ENCODE assay signal across 9 cellular contexts in the genomic region with DNA sequence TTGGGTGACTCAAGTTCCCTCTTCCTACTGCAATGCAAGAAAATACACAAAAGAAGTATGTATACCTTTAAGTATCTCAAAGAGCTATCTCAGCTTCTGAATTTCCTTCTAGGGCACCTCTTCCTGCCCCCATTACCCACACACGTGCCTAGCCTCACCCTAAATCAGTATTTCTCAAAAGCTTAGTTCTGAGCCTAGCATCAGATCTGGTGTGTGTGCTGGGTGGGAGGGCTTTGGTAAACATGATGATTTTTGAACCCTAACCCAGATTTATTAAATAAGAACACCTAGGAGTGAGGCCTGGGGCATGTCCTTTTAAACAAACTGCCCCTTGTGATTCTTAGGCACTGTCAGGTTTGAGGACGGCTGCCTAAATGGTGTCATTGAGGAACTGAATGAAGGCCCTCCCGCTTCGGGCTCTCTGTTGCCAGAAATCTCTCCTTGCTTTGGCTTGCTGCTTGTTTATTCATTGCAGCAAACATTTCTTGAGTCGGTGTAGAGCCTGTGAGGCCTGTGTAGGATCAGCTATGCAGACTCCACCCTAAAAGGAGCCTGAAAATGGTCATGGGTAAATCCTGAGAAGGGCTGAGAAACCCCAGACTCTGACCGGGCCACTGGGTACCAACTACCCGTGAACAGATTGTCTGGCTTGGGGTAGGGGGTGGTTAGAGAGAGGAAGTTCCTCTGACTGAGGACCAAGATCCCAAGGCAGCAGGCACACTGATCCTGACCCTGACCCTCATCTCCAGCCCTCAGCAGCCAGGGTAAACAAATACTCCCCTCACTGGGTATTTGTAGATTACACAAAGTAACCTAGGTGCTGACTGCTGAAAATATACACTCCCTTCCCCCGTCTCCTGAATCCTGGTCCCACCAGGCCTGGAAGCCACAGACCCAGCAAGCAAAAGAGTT. TPM values are rescaled to one million over a fixed set of nuclear protein-coding genes. Genes with fewer than 3 reads are reported as not detected.
DNase-seq lines count a peak whose midpoint lies in the region; ATAC-seq, FAIRE-seq and TF ChIP-seq lines count a peak whose summit lies in the region.
"Had no signal": no experiment of that assay in that cellular context is flagged by ENCODE, and none has a peak within 500 bp of the region (broad histone marks: within the 10 kb centered on the region; RNA-seq: fewer than 3 reads in every experiment).

No MANE protein-coding gene starts in this region.

- peak overlapping the region in 20 of 21 experiments; percentile 87 to 100 (median 96) for H3K27ac ChIP-seq in skin epidermis

- no peak for TF ChIP-seq CTCF in fibroblast of the aortic adventitia (IDR thresholded peaks at IDR 0.05; ENCODE audit: insufficient read depth, low read length)

- peaks cover 60% of the 10 kb centered on the region for H3K4me1 Mint-ChIP-seq in T-helper 17 cell

- peak; percentile 21 for FAIRE-seq in GM19239 (lab: Jason Lieb, UNC)

- peak overlapping the region; percentile 98 for H3K4me3 Mint-ChIP-seq in T-helper 17 cell

- no peak overlapping the region for H3K4me3 ChIP-seq in fibroblast of the aortic adventitia (ENCODE audit: low read depth, low read length)
- H3K4me3 ChIP-seq in skin epidermis = peak overlapping the region; percentile 44 to 83 (median 64)

- H3K36me3 Mint-ChIP-seq in T-helper 17 cell (ENCODE audit: low read depth) = peaks cover 5% of the 10 kb centered on the region

- H3K27me3 Mint-ChIP-seq in T-helper 17 cell = no peaks in the 10 kb centered on the region

- H3K9me3 ChIP-seq in T-helper 17 cell (ENCODE audit: control insufficient read depth, low read length, poor library complexity, severe bottlenecking) = no peaks in the 10 kb centered on the region

- H3K27ac Mint-ChIP-seq in T-helper 17 cell = peak overlapping the region; percentile 98

- peak; percentile 35 for ATAC-seq in T-helper 17 cell
- no peak for ATAC-seq in activated CD4-positive, CD25-positive, alpha-beta regulatory T cell treated with anti-CD3 and anti-CD28 coated beads, Interleukin-2, amount 50 U/mL, for 24 hours
- no peak for ATAC-seq in HG02763 (IDR thresholded peaks at IDR 0.05; ENCODE audit: unreplicated experiment)
- ATAC-seq in HG03469 (IDR thresholded peaks at IDR 0.05; ENCODE audit: unreplicated experiment) = no peak
- no peak for ATAC-seq in HG03571 (IDR thresholded peaks at IDR 0.05; ENCODE audit: unreplicated experiment)

- no peak for DNase-seq in GM19239 (ENCODE audit: insufficient read length, low spot score)
- no peak for DNase-seq in T-helper 17 cell
- DNase-seq in fibroblast of the aortic adventitia (ENCODE audit: low read depth) = peak; percentile 21
- DNase-seq: T1000 had no signal

RNA-seq across cellular contexts. Expression of a gene that starts 3.0 kb away (rescaled TPM):
- 10 to 100 TPM; 72.8 to 79.0 TPM for total RNA-seq in T-helper 17 cell
- total RNA-seq in fibroblast of the aortic adventitia (ENCODE audit: low replicate concordance) = 1.3 and 5.3 TPM in 2 replicates

Comparison
In these comparisons a context has a peak if more than half of its experiments do, and no peak if none do; other contexts are left out.
1. RNA of a gene that starts 3.0 kb away (total RNA-seq): 72.8 to 79.0 TPM in T-helper 17 cell; 1.3 to 5.3 TPM in fibroblast of the aortic adventitia; every median in the first group is over 10 times any median in the second.